ENCODE assay signal across 1 cellular context in the genomic region with DNA sequence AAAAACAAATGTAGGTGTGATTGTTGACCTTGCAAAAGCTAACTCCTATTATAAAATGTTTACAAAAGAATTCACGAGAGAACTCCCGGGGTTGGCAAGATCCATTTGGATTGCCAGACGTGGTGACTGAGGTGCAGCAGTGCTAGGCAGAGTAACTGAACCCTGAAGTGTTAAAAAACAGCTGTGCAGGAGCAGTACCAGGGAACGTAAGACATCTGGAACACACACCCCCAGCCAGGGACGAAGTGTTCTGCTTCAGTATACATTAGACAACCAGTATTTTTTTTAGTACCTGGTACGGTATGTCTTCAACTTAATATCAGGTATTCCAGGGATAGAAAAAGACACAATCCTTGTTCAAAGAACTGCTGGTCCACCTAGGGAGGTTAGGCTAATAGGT.
TF ChIP-seq lines count a peak whose summit lies in the region.

No MANE protein-coding gene starts in this region.

TF ChIP-seq in IMR-90, 13 proteins besides CTCF, POLR2A, EP300 and RAD21 (continued from another document):
- TF ChIP-seq, protein P1, sequence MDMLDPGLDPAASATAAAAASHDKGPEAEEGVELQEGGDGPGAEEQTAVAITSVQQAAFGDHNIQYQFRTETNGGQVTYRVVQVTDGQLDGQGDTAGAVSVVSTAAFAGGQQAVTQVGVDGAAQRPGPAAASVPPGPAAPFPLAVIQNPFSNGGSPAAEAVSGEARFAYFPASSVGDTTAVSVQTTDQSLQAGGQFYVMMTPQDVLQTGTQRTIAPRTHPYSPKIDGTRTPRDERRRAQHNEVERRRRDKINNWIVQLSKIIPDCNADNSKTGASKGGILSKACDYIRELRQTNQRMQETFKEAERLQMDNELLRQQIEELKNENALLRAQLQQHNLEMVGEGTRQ (IDR thresholded peaks at IDR 0.05; ENCODE audit: low read depth, low read length), result no peak
- TF ChIP-seq RFX5 (IDR thresholded peaks at IDR 0.05; ENCODE audit: low read depth, low read length), result no peak
- TF ChIP-seq NFE2L2 (IDR thresholded peaks at IDR 0.05; ENCODE audit: low read depth, low read length), result no peak
